ENCODE assay signal across 8 cellular contexts in the genomic region with DNA sequence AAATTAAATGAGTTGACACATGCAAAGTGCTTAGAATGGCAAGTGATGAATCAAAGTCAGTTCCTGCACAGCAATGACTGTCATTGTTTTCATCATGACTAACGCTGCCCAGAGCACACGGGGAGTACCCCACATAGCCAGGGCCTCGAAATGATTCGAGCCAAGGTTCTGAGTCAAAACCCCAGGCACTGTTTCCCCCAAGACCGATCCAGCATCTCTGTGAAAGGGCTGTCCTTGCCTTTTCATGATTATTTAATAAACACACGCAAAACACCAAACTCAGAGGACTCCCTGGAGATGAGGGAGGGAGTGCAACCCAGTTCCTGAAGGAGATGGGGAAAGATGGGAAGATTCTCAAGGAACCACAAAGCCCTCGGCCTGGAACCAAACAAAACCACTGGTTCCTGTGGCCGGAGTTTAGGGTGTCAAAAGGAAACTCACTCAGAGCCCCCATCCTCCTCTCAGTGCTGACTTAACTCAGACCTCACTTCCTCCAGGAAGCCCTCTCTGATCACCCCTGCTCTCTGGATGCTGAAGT.
DNase-seq lines count a peak whose midpoint lies in the region; ATAC-seq and TF ChIP-seq lines count a peak whose summit lies in the region.

No MANE protein-coding gene starts in this region.

- ATAC-seq in HG03097 (IDR thresholded peaks at IDR 0.05; ENCODE audit: low FRiP score, unreplicated experiment) (no peak), GM21723 (IDR thresholded peaks at IDR 0.05; ENCODE audit: unreplicated experiment) (no peak)

- no peaks in the 10 kb centered on the region for H3K27me3 ChIP-seq in layer of hippocampus (ENCODE audit: control insufficient read depth, insufficient read depth, low read length)

- peak overlapping the region; percentile 95 for H3K4me3 Mint-ChIP-seq in stimulated activated naive CD8-positive, alpha-beta T cell treated with anti-CD3 and anti-CD28 coated beads, Interleukin-15, Interleukin-2, amounts not matched to agents 100 ng/mL and 50 ng/mL, for 24 hours

- H3K4me3 ChIP-seq in NB4 (ENCODE audit: low read depth, low read length): peak overlapping the region; percentile 8

- peaks cover 18% of the 10 kb centered on the region for H3K36me3 Mint-ChIP-seq in stimulated activated naive CD8-positive, alpha-beta T cell treated with anti-CD3 and anti-CD28 coated beads, Interleukin-15, Interleukin-2, amounts not matched to agents 100 ng/mL and 50 ng/mL, for 24 hours (ENCODE audit: low read depth)

- in situ Hi-C loops in GM13976 (cut with MboI; ENCODE audit: low sequenced_read_pairs, unreplicated experiment): no loop called here

- TF ChIP-seq CTCF in GM13976 (IDR thresholded peaks at IDR 0.05; ENCODE audit: borderline replicate concordance, control extremely low read depth, extremely low read depth, insufficient read depth, missing control alignments) (no peak), NB4 (IDR thresholded peaks at IDR 0.05; ENCODE audit: low read depth, low read length) (no peak)

- no peak for TF ChIP-seq POLR2A in NB4 (IDR thresholded peaks at IDR 0.05; ENCODE audit: extremely low read depth, insufficient read length)

- H3K4me1 Mint-ChIP-seq in stimulated activated naive CD8-positive, alpha-beta T cell treated with anti-CD3 and anti-CD28 coated beads, Interleukin-15, Interleukin-2, amounts not matched to agents 100 ng/mL and 50 ng/mL, for 24 hours (ENCODE audit: low read depth): peaks cover 14% of the 10 kb centered on the region

- H3K27ac Mint-ChIP-seq in stimulated activated naive CD8-positive, alpha-beta T cell treated with anti-CD3 and anti-CD28 coated beads, Interleukin-15, Interleukin-2, amounts not matched to agents 100 ng/mL and 50 ng/mL, for 24 hours: peak overlapping the region; percentile 97

- peak; percentile 81 for DNase-seq in GM13976 (ENCODE audit: low spot score)
- peak; percentile 83 for DNase-seq in NB4 (ENCODE audit: low read depth)
- peak; percentile 50 for DNase-seq in activated gamma-delta T cell treated with anti-CD3 and anti-CD28 coated beads, Interleukin-2, amount 50 U/mL, for 16 hours (ENCODE audit: low read depth)
- no peak for DNase-seq in NCI-H2029 (lab: John Stamatoyannopoulos, UW)

- no peaks in the 10 kb centered on the region for H3K9me3 Mint-ChIP-seq in stimulated activated naive CD8-positive, alpha-beta T cell treated with anti-CD3 and anti-CD28 coated beads, Interleukin-15, Interleukin-2, amounts not matched to agents 100 ng/mL and 50 ng/mL, for 24 hours

- H3K27ac ChIP-seq in layer of hippocampus (ENCODE audit: low read depth, low read length): peak overlapping the region; percentile 78

- no peaks in the 10 kb centered on the region for H3K27me3 Mint-ChIP-seq in stimulated activated naive CD8-positive, alpha-beta T cell treated with anti-CD3 and anti-CD28 coated beads, Interleukin-15, Interleukin-2, amounts not matched to agents 100 ng/mL and 50 ng/mL, for 24 hours
